In genomic region chr7:151736403-151736909, GRCh38 we compare ENCODE assay signal across 9 cellular contexts.
DNase-seq lines count a peak whose midpoint lies in the region; ATAC-seq and TF ChIP-seq lines count a peak whose summit lies in the region.
"Had no signal": no experiment of that assay in that cellular context is flagged by ENCODE, and none has a peak within 500 bp of the region (broad histone marks: within the 10 kb centered on the region; RNA-seq: fewer than 3 reads in every experiment).

No MANE protein-coding gene starts in this region.

- TF ChIP-seq CTCF in parathyroid adenoma (IDR thresholded peaks at IDR 0.05) = peak; percentile 28

- ATAC-seq in Right ventricle myocardium inferior = peak; percentile 89

- no peak overlapping the region for H3K9ac ChIP-seq in parathyroid adenoma

- H3K4me2 ChIP-seq in parathyroid adenoma (ENCODE audit: low read length) = peak overlapping the region; percentile 56

- H3K36me3 ChIP-seq in SJSA1 = no peaks in the 10 kb centered on the region; the same call in 1 of the 2 replicates
- H3K36me3 ChIP-seq in parathyroid adenoma (ENCODE audit: control insufficient read depth, insufficient read depth, low read length) = no peaks in the 10 kb centered on the region

- H3K27ac ChIP-seq in SJSA1 = peak overlapping the region; percentile 88
- H3K27ac ChIP-seq in parathyroid adenoma = peak overlapping the region; percentile 73

- H3K4me3 ChIP-seq in SJSA1 (peak overlapping the region; percentile 48), parathyroid adenoma (ENCODE audit: low read depth, low read length) (no peak overlapping the region)

- H3K79me2 ChIP-seq in parathyroid adenoma = no peaks in the 10 kb centered on the region

- DNase-seq in Right ventricle myocardium inferior (ENCODE audit: missing footprints) (no peak), cardiac septum (ENCODE audit: low spot score) (no peak), SJSA1 (ENCODE audit: low read depth in 1 of 2, low spot score in 2 of 2) (peak; percentile 96), fibroblast of the conjunctiva (ENCODE audit: low read depth) (peak; percentile 92), inferior parietal cortex (ENCODE audit: extremely low spot score) (no peak), GM19240 (ENCODE audit: insufficient read length, low spot score) (no peak), activated gamma-delta T cell treated with Interleukin-2 at 50 U/mL for 16 hours (no peak)
- DNase-seq: DND-41 had no signal

- H2AFZ ChIP-seq in parathyroid adenoma = peak overlapping the region; percentile 65

- H3K27me3 ChIP-seq in SJSA1 (replicated peaks) = no peaks in the 10 kb centered on the region
- no peaks in the 10 kb centered on the region for H3K27me3 ChIP-seq in parathyroid adenoma (ENCODE audit: control insufficient read depth, insufficient read depth, low read length)

- H3K4me1 ChIP-seq in SJSA1 (replicated peaks) (peaks cover 38% of the 10 kb centered on the region), parathyroid adenoma (peaks cover 2% of the 10 kb centered on the region)

- intact Hi-C loops in Right ventricle myocardium inferior (cut with DNase I) = no loop called here
- intact Hi-C loops in cardiac septum (cut with DNase I) = loop anchor here (5.0 kb wide), 1 partner anchor 104 kb away; no protein-coding TSS in a partner anchor

- H3K9me3 ChIP-seq in SJSA1 (replicated peaks) (no peaks in the 10 kb centered on the region), parathyroid adenoma (ENCODE audit: control insufficient read depth, low read length) (no peaks in the 10 kb centered on the region)

Comparison
In these comparisons a context has a peak if more than half of its experiments do, and no peak if none do; other contexts are left out.
1. DNase-seq: peak in SJSA1 (2 of 2) and fibroblast of the conjunctiva (single experiment); none in Right ventricle myocardium inferior (single experiment), cardiac septum (single experiment), inferior parietal cortex (single experiment), GM19240 (single experiment) and activated gamma-delta T cell treated with Interleukin-2 at 50 U/mL for 16 hours (single experiment).